ENCODE assay signal across 12 cellular contexts in genomic region chrX:41457618-41458192, GRCh38. TPM values are rescaled to one million over a fixed set of nuclear protein-coding genes. Genes with fewer than 3 reads are reported as not detected.
DNase-seq lines count a peak whose midpoint lies in the region; ATAC-seq and TF ChIP-seq lines count a peak whose summit lies in the region.
"Had no signal": no experiment of that assay in that cellular context is flagged by ENCODE, and none has a peak within 500 bp of the region (broad histone marks: within the 10 kb centered on the region; RNA-seq: fewer than 3 reads in every experiment).

No MANE protein-coding gene starts in this region.

- H3K4me1 Mint-ChIP-seq in CD4-positive, CD25-positive, alpha-beta regulatory T cell, result peaks cover 0 to 7% (median 6%) of the 10 kb centered on the region in 4 donors

- WGBS in upper lobe of left lung, 2 donors, result 61 to 64% methylated on average over 5 to 7 of the region's 7 CpGs

- peaks cover 3% of the 10 kb centered on the region for H3K4me1 ChIP-seq in CD4-positive, CD25-positive, alpha-beta regulatory T cell (ENCODE audit: control insufficient read depth, insufficient read depth, low read length, poor library complexity, severe bottlenecking)
- no peaks in the 10 kb centered on the region for H3K4me1 ChIP-seq in upper lobe of left lung

- peak; percentile 62 to 67 for ATAC-seq in CD4-positive, CD25-positive, alpha-beta regulatory T cell (ENCODE audit: low read depth in 2 of 2)
- ATAC-seq in GM18520 (IDR thresholded peaks at IDR 0.05; ENCODE audit: unreplicated experiment) (peak; percentile 65), HG03108 (IDR thresholded peaks at IDR 0.05; ENCODE audit: unreplicated experiment) (no peak), upper lobe of left lung (ENCODE audit: low FRiP score in 2 of 2) (no peak)

- TF ChIP-seq EP300 in upper lobe of left lung (IDR thresholded peaks at IDR 0.05), result no peak

- no peaks in the 10 kb centered on the region for H3K27me3 Mint-ChIP-seq in CD4-positive, CD25-positive, alpha-beta regulatory T cell
- H3K27me3 Mint-ChIP-seq: naive thymus-derived CD8-positive, alpha-beta T cell had no signal

- TF ChIP-seq CTCF in upper lobe of left lung (IDR thresholded peaks at IDR 0.05), result no peak

- H3K27ac Mint-ChIP-seq in CD4-positive, CD25-positive, alpha-beta regulatory T cell, result no peak overlapping the region

- no peak overlapping the region for H3K4me3 ChIP-seq in CD4-positive, CD25-positive, alpha-beta regulatory T cell (ENCODE audit: low read depth, low read length)
- no peak overlapping the region for H3K4me3 ChIP-seq in upper lobe of left lung

- H3K9me3 Mint-ChIP-seq in CD4-positive, CD25-positive, alpha-beta regulatory T cell, result peaks cover 0 to 2% (median 0%) of the 10 kb centered on the region in 7 donors

- TF ChIP-seq POLR2A in upper lobe of left lung (IDR thresholded peaks at IDR 0.05), result no peak

- no peak overlapping the region for H3K27ac ChIP-seq in CD4-positive, CD25-positive, alpha-beta regulatory T cell (ENCODE audit: insufficient read depth, low read length, poor library complexity, severe bottlenecking)
- no peak overlapping the region for H3K27ac ChIP-seq in upper lobe of left lung

- peak in 2 of 3 donors; percentile 10 to 71 for DNase-seq in CD4-positive, CD25-positive, alpha-beta regulatory T cell
- DNase-seq in NCI-H510A treated with DMSO at 0.1 percent for 48 hours (lab: John Stamatoyannopoulos, UW) (peak; percentile 20), dermis microvascular lymphatic vessel endothelial cell (ENCODE audit: low read depth in 2 of 2) (peak; percentile 3 to 12), glomerular visceral epithelial cell (ENCODE audit: extremely low spot score) (no peak), upper lobe of left lung (no peak), SKM-1 treated with dmso at 0.1 percent for 144 hours (lab: John Stamatoyannopoulos, UW; ENCODE audit: unreplicated experiment) (no peak)
- DNase-seq: glutamatergic neuron; naive thymus-derived CD8-positive, alpha-beta T cell; NCI-H1436 treated with DMSO at 0.1 percent for 48 hours; SW 1271 had no signal

- H3K27me3 ChIP-seq in CD4-positive, CD25-positive, alpha-beta regulatory T cell (ENCODE audit: control insufficient read depth, insufficient read depth, low read length), result no peaks in the 10 kb centered on the region
- no peaks in the 10 kb centered on the region for H3K27me3 ChIP-seq in upper lobe of left lung

- no peaks in the 10 kb centered on the region for H3K9me3 ChIP-seq in CD4-positive, CD25-positive, alpha-beta regulatory T cell (ENCODE audit: control insufficient read depth in 2 of 2, low read length in 2 of 2)
- no peaks in the 10 kb centered on the region for H3K9me3 ChIP-seq in upper lobe of left lung

- H3K36me3 Mint-ChIP-seq in CD4-positive, CD25-positive, alpha-beta regulatory T cell, result no peaks in the 10 kb centered on the region
- H3K36me3 Mint-ChIP-seq: naive thymus-derived CD8-positive, alpha-beta T cell had no signal

- H3K4me3 Mint-ChIP-seq in CD4-positive, CD25-positive, alpha-beta regulatory T cell, result peak overlapping the region in 1 of 4 donors; percentile 26

- no peaks in the 10 kb centered on the region for H3K36me3 ChIP-seq in CD4-positive, CD25-positive, alpha-beta regulatory T cell (ENCODE audit: control insufficient read depth, insufficient read depth, low read length)
- no peaks in the 10 kb centered on the region for H3K36me3 ChIP-seq in upper lobe of left lung

RNA-seq across cellular contexts. Expression of gene NYX, which starts 10.6 kb away (rescaled TPM):
- total RNA-seq in CD4-positive, CD25-positive, alpha-beta regulatory T cell, result 0.17 TPM
- not detected for polyA plus RNA-seq in CD4-positive, CD25-positive, alpha-beta regulatory T cell
- total RNA-seq in dermis microvascular lymphatic vessel endothelial cell (not detected in 2 replicates), upper lobe of left lung (not detected)
- total RNA-seq: naive thymus-derived CD8-positive, alpha-beta T cell had no signal
- polyA plus RNA-seq: naive thymus-derived CD8-positive, alpha-beta T cell had no signal

Comparison
In these comparisons a context has a peak if more than half of its experiments do, and no peak if none do; other contexts are left out.
1. ATAC-seq: peak in CD4-positive, CD25-positive, alpha-beta regulatory T cell (2 of 2) and GM18520 (single experiment); none in HG03108 (single experiment) and upper lobe of left lung (0 of 2).
2. DNase-seq: peak in CD4-positive, CD25-positive, alpha-beta regulatory T cell (2 of 3), NCI-H510A treated with DMSO at 0.1 percent for 48 hours (single experiment) and dermis microvascular lymphatic vessel endothelial cell (2 of 2); none in glomerular visceral epithelial cell (single experiment), upper lobe of left lung (0 of 2) and SKM-1 treated with dmso at 0.1 percent for 144 hours (single experiment).